ENCODE assay signal across 17 cellular contexts in the genomic region with DNA sequence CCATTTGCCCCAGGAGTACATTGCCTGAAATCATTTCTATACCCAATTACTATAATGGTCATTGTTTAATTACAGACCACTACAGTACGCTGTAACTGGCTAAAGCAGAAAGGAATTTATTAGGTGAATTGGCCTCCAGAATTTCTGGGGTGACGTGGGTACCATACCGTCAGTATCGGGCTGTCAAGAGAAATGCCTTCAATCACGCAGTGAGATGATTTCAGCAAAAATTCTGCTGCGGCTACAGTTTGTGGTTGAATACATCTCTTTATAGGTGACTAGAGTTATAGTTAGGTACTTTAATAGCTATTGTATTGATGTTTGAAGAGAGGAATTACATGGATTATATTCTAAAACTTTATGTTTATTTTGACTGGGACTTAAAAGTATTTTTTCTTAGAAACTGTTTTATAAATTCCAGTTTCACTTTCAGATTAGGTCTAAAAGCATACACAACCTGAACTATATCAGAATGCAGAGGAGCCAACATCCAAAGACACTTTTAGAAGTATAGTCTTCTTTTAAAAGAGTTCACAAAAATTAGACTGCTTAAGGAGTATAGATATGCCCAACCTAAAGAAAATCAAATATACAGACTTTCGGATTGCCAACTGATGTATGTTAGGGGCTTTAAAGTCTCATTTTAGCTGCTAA.
DNase-seq lines count a peak whose midpoint lies in the region; ATAC-seq and TF ChIP-seq lines count a peak whose summit lies in the region.
"Had no signal": no experiment of that assay in that cellular context is flagged by ENCODE, and none has a peak within 500 bp of the region (broad histone marks: within the 10 kb centered on the region; RNA-seq: fewer than 3 reads in every experiment).

No MANE protein-coding gene starts in this region.

- intact Hi-C loops in activated CD8-positive, alpha-beta T cell treated with anti-CD3 and anti-CD28 coated beads for 36 hours (cut with micrococcal nuclease): no loop called here
- intact Hi-C loops in naive thymus-derived CD4-positive, alpha-beta T cell (cut with micrococcal nuclease): loop anchor here in 1 of 2 donors (10.0 kb wide), 1 partner anchor 839 kb away; a partner anchor contains a TSS

- H3K9me3 ChIP-seq in naive thymus-derived CD4-positive, alpha-beta T cell (ENCODE audit: control insufficient read depth in 2 of 3, low read length in 3 of 3): no peaks in the 10 kb centered on the region
- H3K9me3 ChIP-seq: A549 had no signal

- CTCF ChIA-PET in activated CD8-positive, alpha-beta memory T cell treated with anti-CD3 and anti-CD28 coated beads, Interleukin-2, amount 10 ng/mL, durations not matched to agents 7 days and 5 days (lab: Charles Lee): no interaction called here
- CTCF ChIA-PET in activated CD8-positive, alpha-beta T cell treated with anti-CD3 and anti-CD28 coated beads for 36 hours (lab: Charles Lee): no interaction called here
- CTCF ChIA-PET in naive thymus-derived CD4-positive, alpha-beta T cell (lab: Charles Lee): interaction anchor here (0.6 kb wide), 1 partner anchor 185 kb away, joined by 3 read pairs; no protein-coding TSS in a partner anchor

- TF ChIP-seq CTCF in activated CD8-positive, alpha-beta T cell treated with anti-CD3 and anti-CD28 coated beads for 36 hours (IDR thresholded peaks at IDR 0.05): no peak
- no peak for TF ChIP-seq CTCF in chondrocyte (IDR thresholded peaks at IDR 0.05)

- H3K4me1 ChIP-seq in naive thymus-derived CD4-positive, alpha-beta T cell (ENCODE audit: control insufficient read depth in 2 of 2, insufficient read depth in 2 of 2, low read length in 2 of 2): no peaks in the 10 kb centered on the region

- H3K36me3 Mint-ChIP-seq in activated CD8-positive, alpha-beta memory T cell treated with anti-CD3 and anti-CD28 coated beads, Interleukin-2, amount 10 ng/mL, durations not matched to agents 7 days and 5 days: peaks cover 33% of the 10 kb centered on the region
- peaks cover 38% of the 10 kb centered on the region for H3K36me3 Mint-ChIP-seq in activated CD8-positive, alpha-beta T cell treated with anti-CD3 and anti-CD28 coated beads for 36 hours (ENCODE audit: low read depth)
- peaks cover 19 to 58% (median 32%) of the 10 kb centered on the region in 5 donors for H3K36me3 Mint-ChIP-seq in naive thymus-derived CD4-positive, alpha-beta T cell
- H3K36me3 Mint-ChIP-seq in chondrocyte (ENCODE audit: low read depth): peaks cover 12% of the 10 kb centered on the region

- H3K4me3 ChIP-seq in naive thymus-derived CD4-positive, alpha-beta T cell (ENCODE audit: low read length): peak overlapping the region; percentile 32
- H3K4me3 ChIP-seq: A549 had no signal

- H3K27ac ChIP-seq in naive thymus-derived CD4-positive, alpha-beta T cell (ENCODE audit: low read depth, low read length): peak overlapping the region; percentile 46
- H3K27ac ChIP-seq: A549, brain microvascular endothelial cell had no signal

- H3K27ac Mint-ChIP-seq in activated CD8-positive, alpha-beta memory T cell treated with anti-CD3 and anti-CD28 coated beads, Interleukin-2, amount 10 ng/mL, durations not matched to agents 7 days and 5 days: peak overlapping the region; percentile 85
- peak overlapping the region; percentile 36 for H3K27ac Mint-ChIP-seq in activated CD8-positive, alpha-beta T cell treated with anti-CD3 and anti-CD28 coated beads for 36 hours
- H3K27ac Mint-ChIP-seq in naive thymus-derived CD4-positive, alpha-beta T cell: peak overlapping the region; percentile 54 to 90 (median 77)
- no peak overlapping the region for H3K27ac Mint-ChIP-seq in chondrocyte (ENCODE audit: unreplicated experiment)

- H3K4me1 Mint-ChIP-seq in activated CD8-positive, alpha-beta memory T cell treated with anti-CD3 and anti-CD28 coated beads, Interleukin-2, amount 10 ng/mL, durations not matched to agents 7 days and 5 days: peaks cover 19% of the 10 kb centered on the region
- H3K4me1 Mint-ChIP-seq in activated CD8-positive, alpha-beta T cell treated with anti-CD3 and anti-CD28 coated beads for 36 hours (ENCODE audit: low read depth): peaks cover 13% of the 10 kb centered on the region
- H3K4me1 Mint-ChIP-seq in naive thymus-derived CD4-positive, alpha-beta T cell: peaks cover 6 to 25% (median 16%) of the 10 kb centered on the region in 7 donors
- peaks cover 14% of the 10 kb centered on the region for H3K4me1 Mint-ChIP-seq in chondrocyte (ENCODE audit: low read depth)

- no peaks in the 10 kb centered on the region for H3K9me3 Mint-ChIP-seq in activated CD8-positive, alpha-beta memory T cell treated with anti-CD3 and anti-CD28 coated beads, Interleukin-2, amount 10 ng/mL, durations not matched to agents 7 days and 5 days (ENCODE audit: low read depth)
- H3K9me3 Mint-ChIP-seq in activated CD8-positive, alpha-beta T cell treated with anti-CD3 and anti-CD28 coated beads for 36 hours: no peaks in the 10 kb centered on the region
- peaks cover 0 to 11% (median 0%) of the 10 kb centered on the region in 11 donors for H3K9me3 Mint-ChIP-seq in naive thymus-derived CD4-positive, alpha-beta T cell
- H3K9me3 Mint-ChIP-seq in chondrocyte (ENCODE audit: low read depth): no peaks in the 10 kb centered on the region

- peak; percentile 44 for DNase-seq in activated CD8-positive, alpha-beta memory T cell treated with anti-CD3 and anti-CD28 coated beads, Interleukin-2, amount 10 ng/mL, durations not matched to agents 7 days and 5 days
- no peak for DNase-seq in activated CD8-positive, alpha-beta memory T cell treated with anti-CD3 and anti-CD28 coated beads, Interleukin-2, amount 50 U/mL, for 4 hours
- DNase-seq in activated CD8-positive, alpha-beta T cell treated with anti-CD3 and anti-CD28 coated beads for 36 hours: no peak
- DNase-seq in naive thymus-derived CD4-positive, alpha-beta T cell: peak in 3 of 9 donors; percentile 1 to 12 (median 2)
- DNase-seq in chondrocyte (ENCODE audit: low spot score) (no peak), medulla oblongata (ENCODE audit: extremely low spot score) (no peak)
- DNase-seq: activated CD4-positive, CD25-positive, alpha-beta regulatory T cell; brain microvascular endothelial cell; COR-L47; effector CD8-positive, alpha-beta T cell; NCI-H187; NCI-H526; stimulated activated naive CD4-positive, alpha-beta T cell had no signal

- H3K27me3 ChIP-seq in naive thymus-derived CD4-positive, alpha-beta T cell (ENCODE audit: control insufficient read depth in 2 of 2, insufficient read depth in 2 of 2, low read length in 2 of 2): no peaks in the 10 kb centered on the region
- H3K27me3 ChIP-seq: brain microvascular endothelial cell had no signal

- H3K4me3 Mint-ChIP-seq in activated CD8-positive, alpha-beta memory T cell treated with anti-CD3 and anti-CD28 coated beads, Interleukin-2, amount 10 ng/mL, durations not matched to agents 7 days and 5 days: peak overlapping the region; percentile 71
- peak overlapping the region; percentile 44 for H3K4me3 Mint-ChIP-seq in activated CD8-positive, alpha-beta T cell treated with anti-CD3 and anti-CD28 coated beads for 36 hours
- H3K4me3 Mint-ChIP-seq in naive thymus-derived CD4-positive, alpha-beta T cell: peak overlapping the region; percentile 53 to 81 (median 68)
- no peak overlapping the region for H3K4me3 Mint-ChIP-seq in chondrocyte (ENCODE audit: unreplicated experiment)

- peaks cover 0 to 22% (median 3%) of the 10 kb centered on the region in 3 experiments for H3K36me3 ChIP-seq in naive thymus-derived CD4-positive, alpha-beta T cell (ENCODE audit: control insufficient read depth in 2 of 3, insufficient read depth in 3 of 3, low read length in 3 of 3)

- no peaks in the 10 kb centered on the region for H3K27me3 Mint-ChIP-seq in activated CD8-positive, alpha-beta memory T cell treated with anti-CD3 and anti-CD28 coated beads, Interleukin-2, amount 10 ng/mL, durations not matched to agents 7 days and 5 days
- H3K27me3 Mint-ChIP-seq in activated CD8-positive, alpha-beta T cell treated with anti-CD3 and anti-CD28 coated beads for 36 hours: no peaks in the 10 kb centered on the region
- no peaks in the 10 kb centered on the region for H3K27me3 Mint-ChIP-seq in naive thymus-derived CD4-positive, alpha-beta T cell
- no peaks in the 10 kb centered on the region for H3K27me3 Mint-ChIP-seq in chondrocyte (ENCODE audit: low read depth)

- peak; percentile 67 for ATAC-seq in activated CD8-positive, alpha-beta memory T cell treated with anti-CD3 and anti-CD28 coated beads, Interleukin-2, amount 10 ng/mL, durations not matched to agents 7 days and 5 days
- peak; percentile 63 for ATAC-seq in HG02678 (IDR thresholded peaks at IDR 0.05; ENCODE audit: unreplicated experiment)
- no peak for ATAC-seq in activated CD8-positive, alpha-beta T cell treated with anti-CD3 and anti-CD28 coated beads for 36 hours
- ATAC-seq in naive thymus-derived CD4-positive, alpha-beta T cell: peak; percentile 57
- no peak for ATAC-seq in GM19455 (IDR thresholded peaks at IDR 0.05; ENCODE audit: unreplicated experiment)
- ATAC-seq: A549, Panc1 had no signal

- POLR2A ChIA-PET in activated CD8-positive, alpha-beta T cell treated with anti-CD3 and anti-CD28 coated beads for 36 hours (lab: Charles Lee): interaction anchor here (0.6 kb wide), 1 partner anchor 869 kb away, joined by 3 read pairs; no protein-coding TSS in a partner anchor
- POLR2A ChIA-PET in naive thymus-derived CD4-positive, alpha-beta T cell (lab: Charles Lee): no interaction called here

Comparison
In these comparisons a context has a peak if more than half of its experiments do, and no peak if none do; other contexts are left out.
1. ATAC-seq: peak in activated CD8-positive, alpha-beta memory T cell treated with anti-CD3 and anti-CD28 coated beads, Interleukin-2, amount 10 ng/mL, durations not matched to agents 7 days and 5 days (single experiment), HG02678 (single experiment) and naive thymus-derived CD4-positive, alpha-beta T cell (single experiment); none in activated CD8-positive, alpha-beta T cell treated with anti-CD3 and anti-CD28 coated beads for 36 hours (single experiment) and GM19455 (single experiment).